Comparison of ENCODE assay signal across 20 cellular contexts in the genomic region with DNA sequence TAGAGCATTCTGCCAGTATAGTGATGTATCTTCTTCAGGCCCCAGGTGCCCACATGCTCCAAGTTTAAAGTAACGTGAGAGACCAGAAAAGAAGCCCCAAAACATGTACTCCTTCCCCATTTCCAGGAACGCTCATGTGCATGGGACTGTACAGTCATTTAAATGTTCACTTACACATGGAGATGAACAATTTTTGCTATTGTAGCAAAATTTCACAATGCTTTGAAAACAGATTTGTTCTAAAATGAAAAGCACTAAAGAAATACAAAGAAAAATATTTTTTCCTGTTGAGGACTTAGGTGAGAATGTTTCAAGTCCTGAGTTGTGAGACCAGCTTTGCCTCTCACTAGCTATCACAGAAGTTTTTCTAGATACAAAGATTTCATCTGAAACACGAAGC.
DNase-seq lines count a peak whose midpoint lies in the region; ATAC-seq, FAIRE-seq and TF ChIP-seq lines count a peak whose summit lies in the region.
"Had no signal": no experiment of that assay in that cellular context is flagged by ENCODE, and none has a peak within 500 bp of the region (broad histone marks: within the 10 kb centered on the region; RNA-seq: fewer than 3 reads in every experiment).

No MANE protein-coding gene starts in this region.

- no peak overlapping the region for H2BK20ac ChIP-seq in IMR-90 (ENCODE audit: low read depth, low read length)

- no peak overlapping the region for H3K14ac ChIP-seq in IMR-90 (replicated peaks; ENCODE audit: low read depth, low read length)
- no peak overlapping the region for H3K14ac ChIP-seq in trophoblast cell (ENCODE audit: low read length)

- intact Hi-C loops in IMR-90 (cut with micrococcal nuclease) = no loop called here

- no peak overlapping the region for H3K9ac ChIP-seq in DND-41 (ENCODE audit: low read depth, low read length)
- H3K9ac ChIP-seq in IMR-90 (ENCODE audit: low read depth, low read length) = no peak overlapping the region
- no peak overlapping the region for H3K9ac ChIP-seq in trophoblast cell (ENCODE audit: low read length)
- H3K9ac ChIP-seq: BLaER1 had no signal

- H3K79me1 ChIP-seq in IMR-90 (ENCODE audit: low read depth in 1 of 2, low read length in 2 of 2) = no peaks in the 10 kb centered on the region
- H3K79me1 ChIP-seq in trophoblast cell (ENCODE audit: low read length) = no peaks in the 10 kb centered on the region

- H3K18ac ChIP-seq in IMR-90 (ENCODE audit: low read depth, low read length) (no peak overlapping the region), trophoblast cell (ENCODE audit: low read length) (no peak overlapping the region)

- no peak overlapping the region for H2BK15ac ChIP-seq in IMR-90 (ENCODE audit: low read depth, low read length)

- H3K27me3 ChIP-seq in DND-41 (ENCODE audit: insufficient read depth, low read length, poor library complexity) = no peaks in the 10 kb centered on the region
- no peaks in the 10 kb centered on the region for H3K27me3 ChIP-seq in IMR-90 (ENCODE audit: control insufficient read depth, insufficient read depth, low read length)
- no peaks in the 10 kb centered on the region for H3K27me3 ChIP-seq in trophoblast cell (ENCODE audit: insufficient read depth, low read length)
- H3K27me3 ChIP-seq: BLaER1 had no signal

- H3K4me1 ChIP-seq in A549 (no peaks in the 10 kb centered on the region), DND-41 (ENCODE audit: insufficient read depth, low read length) (peaks cover 60% of the 10 kb centered on the region), IMR-90 (ENCODE audit: control insufficient read depth, insufficient read depth, low read length) (no peaks in the 10 kb centered on the region; the same call in 1 of the 2 replicates), trophoblast cell (ENCODE audit: control insufficient read depth in 1 of 2, insufficient read depth in 2 of 2, low read length in 2 of 2) (peaks cover 0 to 4% of the 10 kb centered on the region in 2 experiments)

- TF ChIP-seq CTCF in A549 (IDR thresholded peaks at IDR 0.05) (no peak), DND-41 (IDR thresholded peaks at IDR 0.05; ENCODE audit: borderline replicate concordance, extremely low read depth, low read length, poor library complexity, severe bottlenecking) (no peak), IMR-90 (conservative IDR thresholded peaks at IDR 0.05; ENCODE audit: low read depth, low read length) (no peak)

- ATAC-seq in A549 (no peak), DND-41 (ENCODE audit: insufficient read depth, low read depth) (no peak), IMR-90 (ENCODE audit: low read depth) (no peak), left lobe of liver (no peak)
- ATAC-seq: CD8-positive, alpha-beta T cell; GM23338; HCT116 had no signal

- BruUV-seq in IMR-90 (replicated peaks; lab: Mats Ljungman, UMichigan) = no TSS peak

- dilution Hi-C loops in IMR-90 (cut with HindIII; ENCODE audit: low sequenced_read_pairs, unreplicated experiment) = no loop called here

- WGBS in A549 (ENCODE audit: missing lambda C conversion rate) = 93% methylated on average over 3 of the region's 3 CpGs
- WGBS in IMR-90 (ENCODE audit: extremely low coverage in 2 of 2, insufficient read length in 1 of 2), 2 experiments = no CpG with 5 or more reads among the region's 3 CpGs
- whole genome bisulfite sequencing in trophoblast cell (ENCODE audit: extremely low coverage, insufficient coverage, insufficient read length) = no CpG with 5 or more reads among the region's 3 CpGs

- no peak for DNase-seq in A549 (ENCODE audit: low read depth in 1 of 2, low spot score in 1 of 2)
- DNase-seq in DND-41 = no peak
- no peak for DNase-seq in IMR-90
- DNase-seq in cerebellar cortex (ENCODE audit: low spot score) = peak; percentile 39
- DNase-seq in left lobe of liver (ENCODE audit: low spot score) = no peak
- DNase-seq in trophoblast cell = no peak
- DNase-seq in amygdala (lab: John Stamatoyannopoulos, UW) = no peak
- DNase-seq in NCI-H1436 (lab: John Stamatoyannopoulos, UW) = no peak
- DNase-seq: Caco-2; CD4-positive, CD25-positive, alpha-beta regulatory T cell; CD8-positive, alpha-beta T cell; DMS153; EL; GF-D8; H9 had no signal

- no peaks in the 10 kb centered on the region for H3K36me3 ChIP-seq in DND-41 (ENCODE audit: insufficient read depth, low read length)
- no peaks in the 10 kb centered on the region for H3K36me3 ChIP-seq in IMR-90 (ENCODE audit: control insufficient read depth, insufficient read depth, low read length)
- H3K36me3 ChIP-seq in trophoblast cell (ENCODE audit: control insufficient read depth in 1 of 2, insufficient read depth in 2 of 2, low read length in 2 of 2) = no peaks in the 10 kb centered on the region
- H3K36me3 ChIP-seq: BLaER1 had no signal

- no peak for TF ChIP-seq EP300 in A549 (IDR thresholded peaks at IDR 0.05)

- no peak overlapping the region for H2AK5ac ChIP-seq in IMR-90 (ENCODE audit: low read depth, low read length)
- no peak overlapping the region for H2AK5ac ChIP-seq in trophoblast cell (ENCODE audit: low read length)

- no peaks in the 10 kb centered on the region for H3K9me1 ChIP-seq in IMR-90 (ENCODE audit: insufficient read depth, low read length)

- H2BK12ac ChIP-seq in trophoblast cell (ENCODE audit: low read length) = no peak overlapping the region

- H2AFZ ChIP-seq in DND-41 (ENCODE audit: low read depth, low read length) (no peak overlapping the region), IMR-90 (replicated peaks; ENCODE audit: low read length, poor library complexity) (no peak overlapping the region), trophoblast cell (ENCODE audit: insufficient read depth, low read length, poor library complexity) (no peak overlapping the region)

- H3K4me2 ChIP-seq in A549 = no peak overlapping the region
- H3K4me2 ChIP-seq in DND-41 (ENCODE audit: insufficient read depth, low read length) = no peak overlapping the region
- no peak overlapping the region for H3K4me2 ChIP-seq in IMR-90 (ENCODE audit: low read depth, low read length)
- no peak overlapping the region for H3K4me2 ChIP-seq in trophoblast cell (ENCODE audit: low read length)
- H3K4me2 ChIP-seq: BLaER1, GM23338 had no signal

- TF ChIP-seq POLR2A in A549 (IDR thresholded peaks at IDR 0.05; ENCODE audit: low read length) (no peak), IMR-90 (IDR thresholded peaks at IDR 0.05; ENCODE audit: low read depth, low read length) (no peak)

- CTCF ChIA-PET in A549 (lab: Yijun Ruan, JAX) = no interaction called here
- CTCF ChIA-PET in IMR-90 (lab: Yijun Ruan, JAX) = no interaction called here

- H4K20me1 ChIP-seq in DND-41 (ENCODE audit: insufficient read depth, low read length) = no peaks in the 10 kb centered on the region
- no peaks in the 10 kb centered on the region for H4K20me1 ChIP-seq in IMR-90 (ENCODE audit: insufficient read depth, low read length)
- H4K20me1 ChIP-seq: BLaER1 had no signal

- no peak overlapping the region for H2BK120ac ChIP-seq in IMR-90 (ENCODE audit: low read depth, low read length)
- H2BK120ac ChIP-seq in trophoblast cell (ENCODE audit: insufficient read depth, low read length, poor library complexity) = no peak overlapping the region

- H2AK9ac ChIP-seq in IMR-90 (replicated peaks; ENCODE audit: low read depth, low read length, poor library complexity) = no peak overlapping the region

- no peak overlapping the region for H3K27ac ChIP-seq in A549
- H3K27ac ChIP-seq in DND-41 (ENCODE audit: low read length) = peak overlapping the region; percentile 74; the same call in 1 of the 2 replicates
- H3K27ac ChIP-seq in IMR-90 (ENCODE audit: insufficient read depth, low read length) = no peak overlapping the region
- no peak overlapping the region for H3K27ac ChIP-seq in trophoblast cell (ENCODE audit: low read depth, low read length)
- H3K27ac ChIP-seq: BLaER1, C4-2B had no signal

- H3K56ac ChIP-seq in IMR-90 (ENCODE audit: extremely low read depth, insufficient read depth, low read length) = no peak overlapping the region

- no peak overlapping the region for H4K8ac ChIP-seq in IMR-90 (ENCODE audit: low read depth in 2 of 2, low read length in 2 of 2)
- H4K8ac ChIP-seq in trophoblast cell (ENCODE audit: low read depth, low read length) = no peak overlapping the region

- no peaks in the 10 kb centered on the region for H3K9me3 ChIP-seq in A549
- H3K9me3 ChIP-seq in DND-41 (ENCODE audit: insufficient read depth, low read length, severe bottlenecking) = no peaks in the 10 kb centered on the region
- H3K9me3 ChIP-seq in IMR-90 (ENCODE audit: control insufficient read depth, insufficient read depth, low read length) = peaks cover 2% of the 10 kb centered on the region
- no peaks in the 10 kb centered on the region for H3K9me3 ChIP-seq in trophoblast cell (ENCODE audit: insufficient read depth, low read depth, low read length)
- H3K9me3 ChIP-seq: BLaER1, Caco-2 had no signal

- H3K4ac ChIP-seq in IMR-90 (ENCODE audit: low read depth, low read length) = no peak overlapping the region
- H3K4ac ChIP-seq in trophoblast cell (ENCODE audit: low read depth, low read length) = no peak overlapping the region

- H4K91ac ChIP-seq in IMR-90 (ENCODE audit: insufficient read depth, low read depth, low read length) (no peak overlapping the region), trophoblast cell (ENCODE audit: low read depth, low read length) (no peak overlapping the region)

- H3K79me2 ChIP-seq in DND-41 (ENCODE audit: insufficient read depth, low read length) (no peaks in the 10 kb centered on the region), trophoblast cell (ENCODE audit: control insufficient read depth, insufficient read depth, low read length, poor library complexity) (no peaks in the 10 kb centered on the region)

- FAIRE-seq in A549 (lab: Jason Lieb, UNC) = no peak
- FAIRE-seq: GM12891 had no signal

- in situ Hi-C loops in IMR-90 (cut with MboI; ENCODE audit: low sequenced_read_pairs) = no loop called here

- no peak overlapping the region for H4K12ac ChIP-seq in trophoblast cell (ENCODE audit: low read depth, low read length)

- TF ChIP-seq RAD21 in A549 (conservative IDR thresholded peaks at IDR 0.05 in 1 of 2, IDR thresholded peaks at IDR 0.05 in 1 of 2) = no peak
- no peak for TF ChIP-seq RAD21 in IMR-90 (IDR thresholded peaks at IDR 0.05; ENCODE audit: low read length)

- no peak overlapping the region for H4K5ac ChIP-seq in IMR-90 (ENCODE audit: low read depth, low read length)

- H3K4me3 ChIP-seq in A549 = no peak overlapping the region
- H3K4me3 ChIP-seq in DND-41 (ENCODE audit: low read depth in 1 of 2, low read length in 2 of 2) = no peak overlapping the region
- no peak overlapping the region for H3K4me3 ChIP-seq in IMR-90 (ENCODE audit: insufficient read depth, low read depth, low read length)
- no peak overlapping the region for H3K4me3 ChIP-seq in trophoblast cell (ENCODE audit: low read depth, low read length)
- H3K4me3 ChIP-seq: BLaER1, GM23338 had no signal

- POLR2A ChIA-PET in A549 (lab: Yijun Ruan, JAX) = no interaction called here
- POLR2A ChIA-PET in IMR-90 (lab: Charles Lee; ENCODE audit: unreplicated experiment) = no interaction called here

- H2BK5ac ChIP-seq in IMR-90 (ENCODE audit: low read depth, low read length, poor library complexity, severe bottlenecking) (no peak overlapping the region), trophoblast cell (ENCODE audit: low read depth, low read length, poor library complexity) (no peak overlapping the region)

- H3K23ac ChIP-seq in IMR-90 (ENCODE audit: low read depth, low read length) (no peak overlapping the region), trophoblast cell (ENCODE audit: low read length) (no peak overlapping the region)

TF ChIP-seq in A549, 52 proteins besides CTCF, POLR2A, EP300 and RAD21 (continues in another document):
- no peak for TF ChIP-seq FOXS1 (CRISPR knock-in tag; IDR thresholded peaks at IDR 0.05)
